In the genomic region with DNA sequence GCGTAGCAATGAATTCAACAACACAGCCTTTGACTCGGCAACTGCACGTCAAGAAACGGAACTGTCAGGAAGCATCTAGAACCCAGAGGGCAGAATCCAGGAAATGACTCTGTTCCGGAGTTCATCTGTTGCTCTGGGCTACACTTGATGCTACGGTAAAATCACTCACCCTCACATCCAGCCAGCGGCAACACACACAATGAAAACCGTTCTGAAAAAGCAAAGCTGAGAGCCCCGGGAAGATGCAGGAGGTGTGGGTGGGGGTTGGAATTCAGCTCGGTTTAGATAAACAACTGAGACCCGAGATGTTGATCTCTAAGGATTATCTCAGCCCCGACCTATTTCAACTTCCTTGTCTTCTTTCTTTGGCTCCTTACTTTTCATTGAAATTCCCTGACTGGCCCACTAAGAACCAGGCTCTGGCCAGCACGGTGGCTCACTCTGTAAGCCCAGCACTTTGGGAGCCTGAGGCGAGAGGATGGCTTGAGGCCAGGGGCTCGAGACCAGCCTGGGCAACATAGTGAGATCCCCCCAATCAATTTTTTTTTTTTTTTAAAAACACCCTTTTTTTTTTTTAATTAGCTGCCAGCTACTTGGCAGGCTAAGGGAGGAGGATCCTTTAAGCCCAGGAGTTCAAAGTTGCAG, we compare ENCODE assay signal across 1 cellular context.
TF ChIP-seq lines count a peak whose summit lies in the region.

No MANE protein-coding gene starts in this region.

TF ChIP-seq in GM12878, 131 proteins besides CTCF, POLR2A, EP300 and RAD21 (continued from another document):
- TF ChIP-seq, protein P1, sequence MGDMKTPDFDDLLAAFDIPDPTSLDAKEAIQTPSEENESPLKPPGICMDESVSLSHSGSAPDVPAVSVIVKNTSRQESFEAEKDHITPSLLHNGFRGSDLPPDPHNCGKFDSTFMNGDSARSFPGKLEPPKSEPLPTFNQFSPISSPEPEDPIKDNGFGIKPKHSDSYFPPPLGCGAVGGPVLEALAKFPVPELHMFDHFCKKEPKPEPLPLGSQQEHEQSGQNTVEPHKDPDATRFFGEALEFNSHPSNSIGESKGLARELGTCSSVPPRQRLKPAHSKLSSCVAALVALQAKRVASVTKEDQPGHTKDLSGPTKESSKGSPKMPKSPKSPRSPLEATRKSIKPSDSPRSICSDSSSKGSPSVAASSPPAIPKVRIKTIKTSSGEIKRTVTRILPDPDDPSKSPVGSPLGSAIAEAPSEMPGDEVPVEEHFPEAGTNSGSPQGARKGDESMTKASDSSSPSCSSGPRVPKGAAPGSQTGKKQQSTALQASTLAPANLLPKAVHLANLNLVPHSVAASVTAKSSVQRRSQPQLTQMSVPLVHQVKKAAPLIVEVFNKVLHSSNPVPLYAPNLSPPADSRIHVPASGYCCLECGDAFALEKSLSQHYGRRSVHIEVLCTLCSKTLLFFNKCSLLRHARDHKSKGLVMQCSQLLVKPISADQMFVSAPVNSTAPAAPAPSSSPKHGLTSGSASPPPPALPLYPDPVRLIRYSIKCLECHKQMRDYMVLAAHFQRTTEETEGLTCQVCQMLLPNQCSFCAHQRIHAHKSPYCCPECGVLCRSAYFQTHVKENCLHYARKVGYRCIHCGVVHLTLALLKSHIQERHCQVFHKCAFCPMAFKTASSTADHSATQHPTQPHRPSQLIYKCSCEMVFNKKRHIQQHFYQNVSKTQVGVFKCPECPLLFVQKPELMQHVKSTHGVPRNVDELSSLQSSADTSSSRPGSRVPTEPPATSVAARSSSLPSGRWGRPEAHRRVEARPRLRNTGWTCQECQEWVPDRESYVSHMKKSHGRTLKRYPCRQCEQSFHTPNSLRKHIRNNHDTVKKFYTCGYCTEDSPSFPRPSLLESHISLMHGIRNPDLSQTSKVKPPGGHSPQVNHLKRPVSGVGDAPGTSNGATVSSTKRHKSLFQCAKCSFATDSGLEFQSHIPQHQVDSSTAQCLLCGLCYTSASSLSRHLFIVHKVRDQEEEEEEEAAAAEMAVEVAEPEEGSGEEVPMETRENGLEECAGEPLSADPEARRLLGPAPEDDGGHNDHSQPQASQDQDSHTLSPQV (IDR thresholded peaks at IDR 0.05) = no peak
- TF ChIP-seq, protein P2, sequence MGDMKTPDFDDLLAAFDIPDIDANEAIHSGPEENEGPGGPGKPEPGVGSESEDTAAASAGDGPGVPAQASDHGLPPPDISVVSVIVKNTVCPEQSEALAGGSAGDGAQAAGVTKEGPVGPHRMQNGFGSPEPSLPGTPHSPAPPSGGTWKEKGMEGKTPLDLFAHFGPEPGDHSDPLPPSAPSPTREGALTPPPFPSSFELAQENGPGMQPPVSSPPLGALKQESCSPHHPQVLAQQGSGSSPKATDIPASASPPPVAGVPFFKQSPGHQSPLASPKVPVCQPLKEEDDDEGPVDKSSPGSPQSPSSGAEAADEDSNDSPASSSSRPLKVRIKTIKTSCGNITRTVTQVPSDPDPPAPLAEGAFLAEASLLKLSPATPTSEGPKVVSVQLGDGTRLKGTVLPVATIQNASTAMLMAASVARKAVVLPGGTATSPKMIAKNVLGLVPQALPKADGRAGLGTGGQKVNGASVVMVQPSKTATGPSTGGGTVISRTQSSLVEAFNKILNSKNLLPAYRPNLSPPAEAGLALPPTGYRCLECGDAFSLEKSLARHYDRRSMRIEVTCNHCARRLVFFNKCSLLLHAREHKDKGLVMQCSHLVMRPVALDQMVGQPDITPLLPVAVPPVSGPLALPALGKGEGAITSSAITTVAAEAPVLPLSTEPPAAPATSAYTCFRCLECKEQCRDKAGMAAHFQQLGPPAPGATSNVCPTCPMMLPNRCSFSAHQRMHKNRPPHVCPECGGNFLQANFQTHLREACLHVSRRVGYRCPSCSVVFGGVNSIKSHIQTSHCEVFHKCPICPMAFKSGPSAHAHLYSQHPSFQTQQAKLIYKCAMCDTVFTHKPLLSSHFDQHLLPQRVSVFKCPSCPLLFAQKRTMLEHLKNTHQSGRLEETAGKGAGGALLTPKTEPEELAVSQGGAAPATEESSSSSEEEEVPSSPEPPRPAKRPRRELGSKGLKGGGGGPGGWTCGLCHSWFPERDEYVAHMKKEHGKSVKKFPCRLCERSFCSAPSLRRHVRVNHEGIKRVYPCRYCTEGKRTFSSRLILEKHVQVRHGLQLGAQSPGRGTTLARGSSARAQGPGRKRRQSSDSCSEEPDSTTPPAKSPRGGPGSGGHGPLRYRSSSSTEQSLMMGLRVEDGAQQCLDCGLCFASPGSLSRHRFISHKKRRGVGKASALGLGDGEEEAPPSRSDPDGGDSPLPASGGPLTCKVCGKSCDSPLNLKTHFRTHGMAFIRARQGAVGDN (IDR thresholded peaks at IDR 0.05) = 0 out of 2 replicates have a peak, but pooled peaks have one; percentile 39
- TF ChIP-seq, protein P3, sequence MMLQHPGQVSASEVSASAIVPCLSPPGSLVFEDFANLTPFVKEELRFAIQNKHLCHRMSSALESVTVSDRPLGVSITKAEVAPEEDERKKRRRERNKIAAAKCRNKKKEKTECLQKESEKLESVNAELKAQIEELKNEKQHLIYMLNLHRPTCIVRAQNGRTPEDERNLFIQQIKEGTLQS (IDR thresholded peaks at IDR 0.05; ENCODE audit: borderline replicate concordance, extremely low read depth, low read depth, low read length) = no peak
- TF ChIP-seq, protein P4, sequence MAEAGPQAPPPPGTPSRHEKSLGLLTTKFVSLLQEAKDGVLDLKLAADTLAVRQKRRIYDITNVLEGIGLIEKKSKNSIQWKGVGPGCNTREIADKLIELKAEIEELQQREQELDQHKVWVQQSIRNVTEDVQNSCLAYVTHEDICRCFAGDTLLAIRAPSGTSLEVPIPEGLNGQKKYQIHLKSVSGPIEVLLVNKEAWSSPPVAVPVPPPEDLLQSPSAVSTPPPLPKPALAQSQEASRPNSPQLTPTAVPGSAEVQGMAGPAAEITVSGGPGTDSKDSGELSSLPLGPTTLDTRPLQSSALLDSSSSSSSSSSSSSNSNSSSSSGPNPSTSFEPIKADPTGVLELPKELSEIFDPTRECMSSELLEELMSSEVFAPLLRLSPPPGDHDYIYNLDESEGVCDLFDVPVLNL (IDR thresholded peaks at IDR 0.05; ENCODE audit: low read depth, low read length) = no peak
- TF ChIP-seq CREB1 (IDR thresholded peaks at IDR 0.05; ENCODE audit: low read depth) = peak; percentile 56; the same call in 1 of the 2 replicates
- TF ChIP-seq, protein P5, sequence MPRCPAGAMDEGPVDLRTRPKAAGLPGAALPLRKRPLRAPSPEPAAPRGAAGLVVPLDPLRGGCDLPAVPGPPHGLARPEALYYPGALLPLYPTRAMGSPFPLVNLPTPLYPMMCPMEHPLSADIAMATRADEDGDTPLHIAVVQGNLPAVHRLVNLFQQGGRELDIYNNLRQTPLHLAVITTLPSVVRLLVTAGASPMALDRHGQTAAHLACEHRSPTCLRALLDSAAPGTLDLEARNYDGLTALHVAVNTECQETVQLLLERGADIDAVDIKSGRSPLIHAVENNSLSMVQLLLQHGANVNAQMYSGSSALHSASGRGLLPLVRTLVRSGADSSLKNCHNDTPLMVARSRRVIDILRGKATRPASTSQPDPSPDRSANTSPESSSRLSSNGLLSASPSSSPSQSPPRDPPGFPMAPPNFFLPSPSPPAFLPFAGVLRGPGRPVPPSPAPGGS (IDR thresholded peaks at IDR 0.05; ENCODE audit: borderline replicate concordance, insufficient read depth, low read depth, low read length, poor library complexity, severe bottlenecking) = no peak
- TF ChIP-seq, protein P6, sequence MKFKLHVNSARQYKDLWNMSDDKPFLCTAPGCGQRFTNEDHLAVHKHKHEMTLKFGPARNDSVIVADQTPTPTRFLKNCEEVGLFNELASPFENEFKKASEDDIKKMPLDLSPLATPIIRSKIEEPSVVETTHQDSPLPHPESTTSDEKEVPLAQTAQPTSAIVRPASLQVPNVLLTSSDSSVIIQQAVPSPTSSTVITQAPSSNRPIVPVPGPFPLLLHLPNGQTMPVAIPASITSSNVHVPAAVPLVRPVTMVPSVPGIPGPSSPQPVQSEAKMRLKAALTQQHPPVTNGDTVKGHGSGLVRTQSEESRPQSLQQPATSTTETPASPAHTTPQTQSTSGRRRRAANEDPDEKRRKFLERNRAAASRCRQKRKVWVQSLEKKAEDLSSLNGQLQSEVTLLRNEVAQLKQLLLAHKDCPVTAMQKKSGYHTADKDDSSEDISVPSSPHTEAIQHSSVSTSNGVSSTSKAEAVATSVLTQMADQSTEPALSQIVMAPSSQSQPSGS (IDR thresholded peaks at IDR 0.05; ENCODE audit: low read length) = no peak
- TF ChIP-seq, protein P7, sequence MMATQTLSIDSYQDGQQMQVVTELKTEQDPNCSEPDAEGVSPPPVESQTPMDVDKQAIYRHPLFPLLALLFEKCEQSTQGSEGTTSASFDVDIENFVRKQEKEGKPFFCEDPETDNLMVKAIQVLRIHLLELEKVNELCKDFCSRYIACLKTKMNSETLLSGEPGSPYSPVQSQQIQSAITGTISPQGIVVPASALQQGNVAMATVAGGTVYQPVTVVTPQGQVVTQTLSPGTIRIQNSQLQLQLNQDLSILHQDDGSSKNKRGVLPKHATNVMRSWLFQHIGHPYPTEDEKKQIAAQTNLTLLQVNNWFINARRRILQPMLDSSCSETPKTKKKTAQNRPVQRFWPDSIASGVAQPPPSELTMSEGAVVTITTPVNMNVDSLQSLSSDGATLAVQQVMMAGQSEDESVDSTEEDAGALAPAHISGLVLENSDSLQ (IDR thresholded peaks at IDR 0.05) = 0 out of 2 replicates have a peak, but pooled peaks have one; percentile 22
- TF ChIP-seq, protein P8, sequence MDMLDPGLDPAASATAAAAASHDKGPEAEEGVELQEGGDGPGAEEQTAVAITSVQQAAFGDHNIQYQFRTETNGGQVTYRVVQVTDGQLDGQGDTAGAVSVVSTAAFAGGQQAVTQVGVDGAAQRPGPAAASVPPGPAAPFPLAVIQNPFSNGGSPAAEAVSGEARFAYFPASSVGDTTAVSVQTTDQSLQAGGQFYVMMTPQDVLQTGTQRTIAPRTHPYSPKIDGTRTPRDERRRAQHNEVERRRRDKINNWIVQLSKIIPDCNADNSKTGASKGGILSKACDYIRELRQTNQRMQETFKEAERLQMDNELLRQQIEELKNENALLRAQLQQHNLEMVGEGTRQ (IDR thresholded peaks at IDR 0.05; ENCODE audit: borderline replicate concordance, low read depth, low read length) = no peak
- TF ChIP-seq HDGF (IDR thresholded peaks at IDR 0.05) = no peak
- no peak for TF ChIP-seq RB1 (IDR thresholded peaks at IDR 0.05; ENCODE audit: borderline replicate concordance)
- TF ChIP-seq CREM (IDR thresholded peaks at IDR 0.05; ENCODE audit: low read depth) = peak; percentile 49
TF ChIP-seq in GM12878: peak in this region for 7.
